8 cellular contexts compared by ENCODE assay signal in the genomic region with DNA sequence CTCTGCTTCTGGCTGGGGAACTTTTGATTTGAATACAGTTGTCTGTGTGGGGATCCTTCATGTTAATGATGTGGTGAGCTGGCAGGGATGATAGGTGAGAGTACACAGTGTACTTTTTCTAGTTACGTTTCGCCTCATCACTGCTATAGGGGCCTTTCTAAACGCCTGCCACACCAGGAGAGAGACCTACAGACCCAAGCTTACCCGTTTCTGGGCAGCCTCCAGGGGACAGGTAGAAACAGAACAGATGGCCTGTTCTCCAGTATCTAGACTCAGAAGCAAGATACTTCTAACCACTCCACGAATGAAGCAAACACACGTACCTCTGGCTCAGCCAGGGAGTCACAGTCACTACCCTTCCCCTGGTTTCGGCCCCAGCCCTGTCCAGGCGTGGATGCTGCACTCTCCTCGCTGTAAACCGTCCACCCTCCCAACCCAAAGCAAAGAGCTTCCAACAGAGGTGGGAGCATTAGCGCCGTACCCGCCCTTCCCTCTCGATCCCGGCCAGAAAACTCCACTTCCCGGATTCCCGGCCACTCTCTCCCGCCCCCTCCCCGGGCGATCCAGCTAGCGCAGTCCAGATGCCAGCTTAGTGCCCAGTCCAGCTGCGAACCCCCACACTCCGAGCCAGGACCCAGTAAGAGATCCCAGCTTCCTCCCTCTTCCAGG. TPM values are rescaled to one million over a fixed set of nuclear protein-coding genes. Genes with fewer than 3 reads are reported as not detected.
DNase-seq lines count a peak whose midpoint lies in the region; ATAC-seq, FAIRE-seq and TF ChIP-seq lines count a peak whose summit lies in the region.

No MANE protein-coding gene starts in this region.

- H3K14ac ChIP-seq in IMR-90 (replicated peaks; ENCODE audit: low read depth, low read length): peak overlapping the region; percentile 75

- no peaks in the 10 kb centered on the region for H3K9me1 ChIP-seq in IMR-90 (ENCODE audit: insufficient read depth, low read length)

- in situ Hi-C loops in IMR-90 (cut with MboI; ENCODE audit: low sequenced_read_pairs): no loop called here

- TF ChIP-seq RAD21 in IMR-90 (IDR thresholded peaks at IDR 0.05; ENCODE audit: low read length): no peak

- H3K4me1 Mint-ChIP-seq in activated T-cell treated with anti-CD3 and anti-CD28 coated beads, Interleukin-2, amount 50 U/mL, for 72 hours (ENCODE audit: low read depth): peaks cover 82% of the 10 kb centered on the region

- dilution Hi-C loops in IMR-90 (cut with HindIII; ENCODE audit: low sequenced_read_pairs, unreplicated experiment): no loop called here

- H3K56ac ChIP-seq in IMR-90 (ENCODE audit: extremely low read depth, insufficient read depth, low read length): peak overlapping the region; percentile 55; the same call in 1 of the 2 replicates

- H2AFZ ChIP-seq in IMR-90 (replicated peaks; ENCODE audit: low read length, poor library complexity): peak overlapping the region; percentile 88

- ATAC-seq in GM21576 (IDR thresholded peaks at IDR 0.05; ENCODE audit: unreplicated experiment): peak; percentile 44
- peak; percentile 4; the same call in 1 of the 2 replicates for ATAC-seq in IMR-90 (ENCODE audit: low read depth)
- ATAC-seq in activated T-cell treated with anti-CD3 and anti-CD28 coated beads, Interleukin-2, amount 50 U/mL, for 72 hours (replicated peaks in 1 of 2): peak; percentile 65 to 66
- peak; percentile 27 to 50 (median 33) for ATAC-seq in pancreas

- H3K36me3 ChIP-seq in IMR-90 (ENCODE audit: control insufficient read depth, insufficient read depth, low read length) (no peaks in the 10 kb centered on the region), pancreas (no peaks in the 10 kb centered on the region)

- H3K9me3 ChIP-seq in IMR-90 (ENCODE audit: control insufficient read depth, insufficient read depth, low read length): no peaks in the 10 kb centered on the region
- H3K9me3 ChIP-seq in pancreas: no peaks in the 10 kb centered on the region

- H2BK5ac ChIP-seq in IMR-90 (ENCODE audit: low read depth, low read length, poor library complexity, severe bottlenecking): peak overlapping the region; percentile 72

- H4K5ac ChIP-seq in IMR-90 (ENCODE audit: low read depth, low read length): no peak overlapping the region

- peak overlapping the region; percentile 96 for H2AK9ac ChIP-seq in IMR-90 (replicated peaks; ENCODE audit: low read depth, low read length, poor library complexity)

- peaks cover 38% of the 10 kb centered on the region; the same call in 1 of the 2 replicates for H4K20me1 ChIP-seq in IMR-90 (ENCODE audit: insufficient read depth, low read length)

- H3K27ac ChIP-seq in IMR-90 (ENCODE audit: insufficient read depth, low read length) (peak overlapping the region; percentile 65), pancreas (peak overlapping the region; percentile 92 to 99 (median 95))

- WGBS in IMR-90 (ENCODE audit: extremely low coverage in 2 of 2, insufficient read length in 1 of 2), 2 experiments: 0% methylated on average over 9 of the region's 23 CpGs; no CpG with 5 or more reads in 1 of the 2 experiments
- 1 to 2% methylated on average over 22 to 23 of the region's 23 CpGs for WGBS in pancreas, 2 donors

- H2BK120ac ChIP-seq in IMR-90 (ENCODE audit: low read depth, low read length): 0 out of 2 replicates have a peak overlapping the region, but pooled peaks have one; percentile 32

- H3K4me2 ChIP-seq in IMR-90 (ENCODE audit: low read depth, low read length): peak overlapping the region; percentile 84

- POLR2A ChIA-PET in IMR-90 (lab: Charles Lee; ENCODE audit: unreplicated experiment): interaction anchor here (0.6 kb wide), 2 partner anchors 196 to 291 kb away, joined by 3 to 7 read pairs; a partner anchor contains a TSS

- H3K18ac ChIP-seq in IMR-90 (ENCODE audit: low read depth, low read length): 0 out of 2 replicates have a peak overlapping the region, but pooled peaks have one; percentile 10

- peak overlapping the region; percentile 40; the same call in 1 of the 3 replicates for H2BK15ac ChIP-seq in IMR-90 (ENCODE audit: low read depth, low read length)

- H3K4me3 Mint-ChIP-seq in activated T-cell treated with anti-CD3 and anti-CD28 coated beads, Interleukin-2, amount 50 U/mL, for 72 hours: peak overlapping the region; percentile 84 to 97

- CTCF ChIA-PET in IMR-90 (lab: Yijun Ruan, JAX): interaction anchor here (0.6 to 2.0 kb wide), 3 partner anchors 52 to 79 kb away, joined by 3 to 6 read pairs (median 3); no protein-coding TSS in a partner anchor

- H3K27ac Mint-ChIP-seq in activated T-cell treated with anti-CD3 and anti-CD28 coated beads, Interleukin-2, amount 50 U/mL, for 72 hours: peak overlapping the region; percentile 96

- H3K4me3 ChIP-seq in IMR-90 (ENCODE audit: insufficient read depth, low read depth, low read length): peak overlapping the region; percentile 84
- peak overlapping the region; percentile 97 to 99 (median 97) for H3K4me3 ChIP-seq in pancreas

- H4K91ac ChIP-seq in IMR-90 (ENCODE audit: insufficient read depth, low read depth, low read length): peak overlapping the region; percentile 47; the same call in 1 of the 2 replicates

- TF ChIP-seq CTCF in IMR-90 (conservative IDR thresholded peaks at IDR 0.05; ENCODE audit: low read depth, low read length): no peak
- TF ChIP-seq CTCF in pancreas (IDR thresholded peaks at IDR 0.05): no peak

- peak overlapping the region; percentile 22 to 75; a peak in 3 of 4 replicates for H4K8ac ChIP-seq in IMR-90 (ENCODE audit: low read depth in 2 of 2, low read length in 2 of 2)

- H3K4me1 ChIP-seq in IMR-90 (ENCODE audit: control insufficient read depth, insufficient read depth, low read length) (peaks cover 3% of the 10 kb centered on the region), pancreas (peaks cover 22 to 55% (median 42%) of the 10 kb centered on the region in 3 donors)

- H3K79me1 ChIP-seq in IMR-90 (ENCODE audit: low read depth in 1 of 2, low read length in 2 of 2): peaks cover 16 to 50% of the 10 kb centered on the region in 2 experiments

- peak overlapping the region; percentile 61 for H3K4ac ChIP-seq in IMR-90 (ENCODE audit: low read depth, low read length)

- H3K27me3 Mint-ChIP-seq in activated T-cell treated with anti-CD3 and anti-CD28 coated beads, Interleukin-2, amount 50 U/mL, for 72 hours (ENCODE audit: low read depth): no peaks in the 10 kb centered on the region

- H3K27me3 ChIP-seq in IMR-90 (ENCODE audit: control insufficient read depth, insufficient read depth, low read length) (no peaks in the 10 kb centered on the region), pancreas (no peaks in the 10 kb centered on the region)

- no peaks in the 10 kb centered on the region for H3K9me3 Mint-ChIP-seq in activated T-cell treated with anti-CD3 and anti-CD28 coated beads, Interleukin-2, amount 50 U/mL, for 72 hours

- peak overlapping the region; percentile 66; the same call in 1 of the 2 replicates for H2AK5ac ChIP-seq in IMR-90 (ENCODE audit: low read depth, low read length)

- H3K23ac ChIP-seq in IMR-90 (ENCODE audit: low read depth, low read length): peak overlapping the region; percentile 90

- FAIRE-seq in GM12892 (lab: Jason Lieb, UNC): peak; percentile 91
- no peak for FAIRE-seq in pancreas (lab: Jason Lieb, UNC)

- TF ChIP-seq POLR2A in GM12892 (IDR thresholded peaks at IDR 0.05; ENCODE audit: low read depth, low read length): no peak
- no peak for TF ChIP-seq POLR2A in IMR-90 (IDR thresholded peaks at IDR 0.05; ENCODE audit: low read depth, low read length)

- intact Hi-C loops in IMR-90 (cut with micrococcal nuclease): loop anchor here (2.0 to 5.0 kb wide), 3 partner anchors 28 to 302 kb away; no protein-coding TSS in a partner anchor
- intact Hi-C loops in pancreas (cut with DNase I): no loop called here

- no peak overlapping the region for H2BK20ac ChIP-seq in IMR-90 (ENCODE audit: low read depth, low read length)

- H3K36me3 Mint-ChIP-seq in activated T-cell treated with anti-CD3 and anti-CD28 coated beads, Interleukin-2, amount 50 U/mL, for 72 hours (ENCODE audit: insufficient read depth in 2 of 2): peaks cover 27 to 32% of the 10 kb centered on the region in 2 donors

- peak overlapping the region; percentile 79 for H3K9ac ChIP-seq in IMR-90 (ENCODE audit: low read depth, low read length)

- DNase-seq in GM12892 (ENCODE audit: insufficient read length) (peak; percentile 38), IMR-90 (peak; percentile 16), germinal center (ENCODE audit: low spot score) (peak; percentile 83), pancreas (peak in 5 of 6 donors; percentile 50 to 77 (median 59)), NCI-H2081 treated with DMSO at 0.1 percent for 48 hours (lab: John Stamatoyannopoulos, UW) (no peak)
- DNase-seq in activated T-cell treated with anti-CD3 and anti-CD28 coated beads, Interleukin-2, amount 50 U/mL, for 72 hours: peak; percentile 70 to 72
- no peak for DNase-seq in NK-92 treated with Interleukin-12 subunit alpha and Interleukin-12 subunit beta, amount 100 ng/mL, for 24 hours (lab: John Stamatoyannopoulos, UW)

- no TSS peak for BruUV-seq in IMR-90 (replicated peaks; lab: Mats Ljungman, UMichigan)

TF ChIP-seq in IMR-90, 13 proteins besides CTCF, POLR2A, EP300 and RAD21:
- TF ChIP-seq MXI1 (IDR thresholded peaks at IDR 0.05; ENCODE audit: borderline replicate concordance, low read depth, low read length) (no peak), CHD1 (IDR thresholded peaks at IDR 0.05; ENCODE audit: low read depth, low read length) (no peak)
TF ChIP-seq in IMR-90: peak in this region for 0.

RNA-seq across cellular contexts. Expression of a gene that starts 1.2 kb away (rescaled TPM):
- 20.9 TPM for polyA plus RNA-seq in GM12892 (2012; ENCODE audit: missing spikeins)
- 30.8 and 44.2 TPM in 2 replicates for total RNA-seq in IMR-90 (2012; rRNA removed)
- polyA plus RNA-seq in IMR-90 (2012; rRNA removed): 18.1 and 21.8 TPM in 2 replicates
- 6.1 and 9.9 TPM in 2 replicates for polyA plus RNA-seq in IMR-90 (2012; cell fraction: cytosol; rRNA removed)
- 6.3 and 15.2 TPM in 2 replicates for polyA plus RNA-seq in IMR-90 (2012; cell fraction: nucleus; rRNA removed; ENCODE audit: low replicate concordance)
- 100 to 1,000 TPM in 1 of 2 donors, 10 to 100 TPM in 1; 77.7 to 107 TPM for total RNA-seq in activated T-cell treated with anti-CD3 and anti-CD28 coated beads, Interleukin-2, amount 50 U/mL, for 72 hours
- 10 to 100 TPM; 24.7 to 53.1 (median 29.6) TPM for total RNA-seq in pancreas
- polyA plus RNA-seq in pancreas: 10 to 100 TPM in 1 of 2 donors, 1 to 10 TPM in 1; 8.3 to 12.7 TPM

Comparison
In these comparisons a context has a peak if more than half of its experiments do, and no peak if none do; other contexts are left out.
1. DNase-seq: peak in GM12892 (single experiment), IMR-90 (single experiment), activated T-cell treated with anti-CD3 and anti-CD28 coated beads, Interleukin-2, amount 50 U/mL, for 72 hours (2 of 2), germinal center (single experiment) and pancreas (5 of 6); none in NCI-H2081 treated with DMSO at 0.1 percent for 48 hours (single experiment) and NK-92 treated with Interleukin-12 subunit alpha and Interleukin-12 subunit beta, amount 100 ng/mL, for 24 hours (single experiment).
2. ATAC-seq: peak in every context shown above with its lines; median percentile 66 in activated T-cell treated with anti-CD3 and anti-CD28 coated beads, Interleukin-2, amount 50 U/mL, for 72 hours; 44 in GM21576; 33 in pancreas; 4 in IMR-90.